22 cellular contexts compared by ENCODE assay signal in the genomic region with DNA sequence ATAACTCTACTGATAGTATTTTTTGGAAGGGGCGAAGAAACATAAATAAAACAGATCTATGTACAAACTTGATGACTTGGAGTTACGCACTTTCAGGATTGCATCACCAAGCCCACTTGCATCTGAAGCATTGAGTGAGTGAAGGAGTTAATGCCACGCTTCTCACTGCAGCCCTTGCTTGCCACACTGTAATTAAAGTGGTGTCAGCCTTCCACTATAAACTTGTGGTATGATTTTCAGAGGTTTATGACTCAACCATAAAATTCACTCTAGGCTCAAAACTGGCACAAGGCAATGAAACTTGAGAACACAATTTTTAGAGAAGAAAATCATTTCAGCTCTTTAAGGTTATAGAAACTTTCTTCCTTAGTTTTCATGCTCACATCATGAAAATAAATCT.
"Had no signal": no experiment of that assay in that cellular context is flagged by ENCODE, and none has a peak within 500 bp of the region (broad histone marks: within the 10 kb centered on the region; RNA-seq: fewer than 3 reads in every experiment).

No MANE protein-coding gene starts in this region.

- H3K27me3 Mint-ChIP-seq: stimulated activated naive CD8-positive, alpha-beta T cell treated with anti-CD3 and anti-CD28 coated beads, Interleukin-15, amount 100 ng/mL, for 72 hours; T-cell had no signal

- H3K36me3 Mint-ChIP-seq: activated naive CD4-positive, alpha-beta T cell treated with anti-CD3 and anti-CD28 coated beads, Interleukin-2, amount 50 U/mL, for 24 hours; naive thymus-derived CD8-positive, alpha-beta T cell; T-cell had no signal

- DNase-seq: activated CD4-positive, alpha-beta T cell treated with anti-CD3 and anti-CD28 coated beads, Interleukin-2, amount 50 U/mL, for 48 hours; activated effector memory CD4-positive, alpha-beta T cell treated with Interleukin-2 at 50 U/mL for 16 hours; amniotic stem cell; body of pancreas; central memory CD4-positive, alpha-beta T cell; effector CD4-positive, alpha-beta T cell; esophagus squamous epithelium; gastrocnemius medialis; islet precursor cell; naive thymus-derived CD8-positive, alpha-beta T cell; pancreas; spleen; stimulated activated naive CD8-positive, alpha-beta T cell treated with anti-CD3 and anti-CD28 coated beads, Interleukin-15, amount 100 ng/mL, for 72 hours; T-cell; T1000; testis; upper lobe of left lung had no signal

- H3K27me3 ChIP-seq: body of pancreas, esophagus squamous epithelium, gastrocnemius medialis, pancreas, spleen, testis, upper lobe of left lung had no signal

- H3K27ac Mint-ChIP-seq: activated naive CD4-positive, alpha-beta T cell treated with anti-CD3 and anti-CD28 coated beads, Interleukin-2, amount 50 U/mL, for 24 hours; naive thymus-derived CD8-positive, alpha-beta T cell; stimulated activated naive CD8-positive, alpha-beta T cell treated with anti-CD3 and anti-CD28 coated beads, Interleukin-15, amount 100 ng/mL, for 72 hours; T-cell had no signal

- H3K27ac ChIP-seq: body of pancreas, coronary artery, esophagus squamous epithelium, gastrocnemius medialis, pancreas, spleen, testis, upper lobe of left lung, VCaP had no signal

- H3K4me1 ChIP-seq: body of pancreas, esophagus squamous epithelium, gastrocnemius medialis, pancreas, spleen, testis, upper lobe of left lung had no signal

- H3K9me3 Mint-ChIP-seq: activated naive CD4-positive, alpha-beta T cell treated with anti-CD3 and anti-CD28 coated beads, Interleukin-2, amount 50 U/mL, for 24 hours; naive thymus-derived CD8-positive, alpha-beta T cell; stimulated activated naive CD8-positive, alpha-beta T cell treated with anti-CD3 and anti-CD28 coated beads, Interleukin-15, amount 100 ng/mL, for 72 hours; T-cell had no signal

- H3K4me3 Mint-ChIP-seq: activated naive CD4-positive, alpha-beta T cell treated with anti-CD3 and anti-CD28 coated beads, Interleukin-2, amount 50 U/mL, for 24 hours; naive thymus-derived CD8-positive, alpha-beta T cell; stimulated activated naive CD8-positive, alpha-beta T cell treated with anti-CD3 and anti-CD28 coated beads, Interleukin-15, amount 100 ng/mL, for 72 hours; T-cell had no signal

- H3K9me3 ChIP-seq: body of pancreas, esophagus squamous epithelium, gastrocnemius medialis, pancreas, spleen, testis, upper lobe of left lung had no signal

- ATAC-seq: body of pancreas; gastrocnemius medialis; left lobe of liver; naive thymus-derived CD8-positive, alpha-beta T cell; pancreas; sciatic nerve; stimulated activated naive CD8-positive, alpha-beta T cell treated with anti-CD3 and anti-CD28 coated beads, Interleukin-15, amount 100 ng/mL, for 72 hours; T-cell had no signal

- H3K4me3 ChIP-seq: body of pancreas, coronary artery, esophagus squamous epithelium, gastrocnemius medialis, pancreas, spleen, testis, upper lobe of left lung had no signal

- H3K36me3 ChIP-seq: esophagus squamous epithelium, gastrocnemius medialis, pancreas, spleen, upper lobe of left lung had no signal

- H3K4me1 Mint-ChIP-seq: activated naive CD4-positive, alpha-beta T cell treated with anti-CD3 and anti-CD28 coated beads, Interleukin-2, amount 50 U/mL, for 24 hours; naive thymus-derived CD8-positive, alpha-beta T cell; stimulated activated naive CD8-positive, alpha-beta T cell treated with anti-CD3 and anti-CD28 coated beads, Interleukin-15, amount 100 ng/mL, for 72 hours; T-cell had no signal
